8 cellular contexts compared by ENCODE assay signal in genomic region chr13:23466144-23467002, GRCh38. TPM values are rescaled to one million over a fixed set of nuclear protein-coding genes. Genes with fewer than 3 reads are reported as not detected.
DNase-seq lines count a peak whose midpoint lies in the region; ATAC-seq and TF ChIP-seq lines count a peak whose summit lies in the region.

No MANE protein-coding gene starts in this region.

- H3K9me3 ChIP-seq in HUES64 (ENCODE audit: insufficient read depth, low read depth, low read length) (no peaks in the 10 kb centered on the region), neuronal stem cell (replicated peaks in 1 of 2; ENCODE audit: control insufficient read depth in 2 of 2, insufficient read depth in 1 of 2, low read depth in 1 of 2, low read length in 2 of 2) (no peaks in the 10 kb centered on the region)

- no peak overlapping the region for H4K91ac ChIP-seq in neuronal stem cell (ENCODE audit: low read depth, low read length, poor library complexity)

- H3K23ac ChIP-seq in neuronal stem cell (ENCODE audit: low read depth, low read length, poor library complexity) = no peak overlapping the region

- peaks cover 29% of the 10 kb centered on the region for H3K4me1 ChIP-seq in HUES64 (ENCODE audit: insufficient read depth, low read length)
- H3K4me1 ChIP-seq in foreskin keratinocyte = no peaks in the 10 kb centered on the region
- peaks cover 7 to 12% of the 10 kb centered on the region in 2 donors for H3K4me1 ChIP-seq in neuronal stem cell (ENCODE audit: control insufficient read depth in 2 of 2, insufficient read depth in 1 of 2, low read depth in 1 of 2, low read length in 2 of 2)

- H2BK5ac ChIP-seq in neuronal stem cell (ENCODE audit: low read length) = no peak overlapping the region

- TF ChIP-seq CTCF in foreskin keratinocyte (conservative IDR thresholded peaks at IDR 0.05) = peak; percentile 81

- H2BK12ac ChIP-seq in neuronal stem cell (ENCODE audit: low read length) = peak overlapping the region; percentile 95

- ATAC-seq in GM21447 (IDR thresholded peaks at IDR 0.05; ENCODE audit: unreplicated experiment) (peak; percentile 92), foreskin keratinocyte (peak; percentile 88)

- no peak overlapping the region for H4K8ac ChIP-seq in neuronal stem cell (ENCODE audit: low read depth, low read length)

- H3K9ac ChIP-seq in HUES64 (ENCODE audit: low read depth, low read length) = peak overlapping the region; percentile 27; the same call in 1 of the 2 replicates
- peak overlapping the region; percentile 65 for H3K9ac ChIP-seq in neuronal stem cell (ENCODE audit: low read depth, low read length, poor library complexity)

- peaks cover 12% of the 10 kb centered on the region for H3K27me3 ChIP-seq in HUES64 (ENCODE audit: insufficient read depth, low read length)
- H3K27me3 ChIP-seq in foreskin keratinocyte = no peaks in the 10 kb centered on the region
- peaks cover 0 to 1% (median 0%) of the 10 kb centered on the region in 3 experiments for H3K27me3 ChIP-seq in neuronal stem cell (ENCODE audit: control insufficient read depth in 3 of 3, insufficient read depth in 3 of 3, low read depth in 1 of 3, low read length in 3 of 3)

- peak overlapping the region; percentile 90 for H3K18ac ChIP-seq in neuronal stem cell (ENCODE audit: low read length)

- DNase-seq in DMS 273 treated with DMSO at 0.1 percent for 48 hours (lab: John Stamatoyannopoulos, UW) (peak; percentile 58), SHP77 (lab: John Stamatoyannopoulos, UW) (peak; percentile 80 to 81), foreskin keratinocyte (peak; percentile 50 to 72), neuronal stem cell (ENCODE audit: low spot score) (peak; percentile 57), superior temporal gyrus (ENCODE audit: extremely low spot score) (peak; percentile 89)
- peak; percentile 28 for DNase-seq in activated gamma-delta T cell treated with anti-CD3 and anti-CD28 coated beads, Interleukin-2, amount 50 U/mL, for 16 hours (ENCODE audit: low read depth)

- peak overlapping the region; percentile 75 for H3K4me2 ChIP-seq in neuronal stem cell (ENCODE audit: insufficient read depth, low read length, poor library complexity, severe bottlenecking)

- no peak overlapping the region for H2BK15ac ChIP-seq in neuronal stem cell (ENCODE audit: low read length)

- WGBS in HUES64 = 3% methylated on average over 64 of the region's 64 CpGs
- no CpG with 5 or more reads among the region's 64 CpGs for WGBS in neuronal stem cell (ENCODE audit: extremely low coverage in 2 of 2, insufficient read length in 2 of 2, insufficient replicate concordance in 1 of 2), 2 donors

- H2AFZ ChIP-seq in neuronal stem cell (ENCODE audit: low read length) = peak overlapping the region; percentile 95

- no peaks in the 10 kb centered on the region for H3K79me1 ChIP-seq in neuronal stem cell (ENCODE audit: low read depth, low read length)

- H2AK5ac ChIP-seq in neuronal stem cell (ENCODE audit: low read depth, low read length) = no peak overlapping the region

- H3K4ac ChIP-seq in neuronal stem cell (ENCODE audit: low read length) = no peak overlapping the region

- peak overlapping the region; percentile 43 for H3K14ac ChIP-seq in neuronal stem cell (ENCODE audit: low read length)

- no peak overlapping the region for H2BK120ac ChIP-seq in neuronal stem cell (ENCODE audit: low read depth, low read length)

- H3K4me3 ChIP-seq in HUES64 (ENCODE audit: low read length) (peak overlapping the region; percentile 57), neuronal stem cell (ENCODE audit: low read length in 2 of 2) (peak overlapping the region; percentile 49 to 77)

- H3K36me3 ChIP-seq in HUES64 (ENCODE audit: insufficient read depth, low read length) (no peaks in the 10 kb centered on the region), neuronal stem cell (replicated peaks in 1 of 2; ENCODE audit: control insufficient read depth in 2 of 2, insufficient read depth in 2 of 2, low read length in 2 of 2) (no peaks in the 10 kb centered on the region)

- no peak overlapping the region for H3K27ac ChIP-seq in HUES64 (ENCODE audit: low read depth, low read length)
- no peak overlapping the region for H3K27ac ChIP-seq in foreskin keratinocyte
- H3K27ac ChIP-seq in neuronal stem cell (replicated peaks; ENCODE audit: low read length) = peak overlapping the region; percentile 37

RNA-seq across cellular contexts. Expression of gene SACS, which starts 32.9 kb away (rescaled TPM):
- 25.4 TPM for polyA plus RNA-seq in HUES64 (2013, experiment 1 of 2)
- 26.2 TPM for polyA plus RNA-seq in HUES64 (2013, experiment 2 of 2)
- 27.8 and 30.2 TPM in 2 replicates for total RNA-seq in foreskin keratinocyte
- polyA plus RNA-seq in foreskin keratinocyte = 5.1 and 6.1 TPM in 2 replicates
- 19.9 TPM for polyA plus RNA-seq in neuronal stem cell (2013, experiment 1 of 2)
- 19.4 TPM for polyA plus RNA-seq in neuronal stem cell (2013, experiment 2 of 2)

Comparison
In these comparisons a context has a peak if more than half of its experiments do, and no peak if none do; other contexts are left out.
1. DNase-seq: peak in every context shown above with its lines; median percentile 89 in superior temporal gyrus; 80 in SHP77; 61 in foreskin keratinocyte; 58 in DMS 273 treated with DMSO at 0.1 percent for 48 hours; 57 in neuronal stem cell; 28 in activated gamma-delta T cell treated with anti-CD3 and anti-CD28 coated beads, Interleukin-2, amount 50 U/mL, for 16 hours.